Comparison of ENCODE assay signal across 13 cellular contexts in genomic region chr5:14681236-14681752, GRCh38.
"Had no signal": no experiment of that assay in that cellular context is flagged by ENCODE, and none has a peak within 500 bp of the region (broad histone marks: within the 10 kb centered on the region; RNA-seq: fewer than 3 reads in every experiment).

No MANE protein-coding gene starts in this region.

- H3K36me3 ChIP-seq: ovary had no signal

- H3K9me3 ChIP-seq: gastrocnemius medialis, ovary, stomach had no signal

- ATAC-seq: activated T-cell treated with anti-CD3 and anti-CD28 coated beads, Interleukin-2, amount 50 U/mL, for 4 hours; gastrocnemius medialis; left lobe of liver; WTC11 had no signal

- H3K27ac ChIP-seq: gastrocnemius medialis, hepatocyte, ovary, stomach had no signal

- H3K4me3 ChIP-seq: gastrocnemius medialis, hepatocyte, ovary, stomach had no signal

- H3K27me3 ChIP-seq: gastrocnemius medialis, hepatocyte, ovary, stomach had no signal

- DNase-seq: activated gamma-delta T cell; activated naive CD8-positive, alpha-beta T cell treated with anti-CD3 and anti-CD28 coated beads, Interleukin-2, amount 10 ng/mL, durations not matched to agents 7 days and 5 days; activated T-cell treated with anti-CD3 and anti-CD28 coated beads, Interleukin-2, amount 50 U/mL, for 4 hours; erythroblast; gastrocnemius medialis; islet precursor cell; naive B cell; stimulated activated CD4-positive, alpha-beta T cell treated with anti-CD3 and anti-CD28 coated beads, Interleukin-1b, Interleukin-23, amount 100 ng/mL, for 48 hours; stomach had no signal
